ENCODE assay signal across 1 cellular context in the genomic region with DNA sequence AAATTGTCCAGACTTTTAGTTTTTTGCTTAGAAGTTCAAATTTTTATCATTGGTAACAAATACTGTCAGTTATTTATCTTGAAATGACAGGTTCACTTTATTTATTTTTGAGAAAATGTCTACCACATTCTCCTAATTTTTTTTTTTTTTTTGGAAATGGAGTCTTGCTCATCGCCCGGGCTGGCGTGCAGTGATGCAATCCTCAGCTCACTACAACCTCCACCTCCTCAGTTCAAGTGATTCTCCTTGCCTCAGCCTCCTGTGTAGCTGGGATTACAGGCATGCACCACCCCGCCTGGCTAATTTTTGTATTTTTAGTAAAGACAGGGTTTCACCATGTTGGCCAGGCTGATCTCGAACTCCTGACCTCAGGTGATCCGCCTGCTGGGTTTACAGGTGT.
A peak's percentile ranks its signal among the peaks of the same experiment; 100 is the strongest.
TF ChIP-seq lines count a peak whose summit lies in the region.

No MANE protein-coding gene starts in this region.

TF ChIP-seq in K562, 482 proteins besides CTCF, POLR2A, EP300 and RAD21:
- TF ChIP-seq CEBPG (CRISPR knock-in tag; IDR thresholded peaks at IDR 0.05): no peak
- TF ChIP-seq CEBPG (tag; conservative IDR thresholded peaks at IDR 0.05 in 1 of 2, IDR thresholded peaks at IDR 0.05 in 1 of 2): peak in 1 of 2 experiments; percentile 65; a peak in 2 of 4 replicates
- no peak for TF ChIP-seq ZKSCAN3 (CRISPR knock-in tag; IDR thresholded peaks at IDR 0.05)
- TF ChIP-seq BRD9 (IDR thresholded peaks at IDR 0.05; ENCODE audit: low read depth, partially characterized antibody): no peak
- TF ChIP-seq, protein P1, sequence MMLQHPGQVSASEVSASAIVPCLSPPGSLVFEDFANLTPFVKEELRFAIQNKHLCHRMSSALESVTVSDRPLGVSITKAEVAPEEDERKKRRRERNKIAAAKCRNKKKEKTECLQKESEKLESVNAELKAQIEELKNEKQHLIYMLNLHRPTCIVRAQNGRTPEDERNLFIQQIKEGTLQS (IDR thresholded peaks at IDR 0.05): peak; percentile 56
- TF ChIP-seq, protein P1 (CRISPR knock-in tag; conservative IDR thresholded peaks at IDR 0.05): no peak
- no peak for TF ChIP-seq ZNF324 (CRISPR knock-in tag; IDR thresholded peaks at IDR 0.05)
- TF ChIP-seq, protein P2, sequence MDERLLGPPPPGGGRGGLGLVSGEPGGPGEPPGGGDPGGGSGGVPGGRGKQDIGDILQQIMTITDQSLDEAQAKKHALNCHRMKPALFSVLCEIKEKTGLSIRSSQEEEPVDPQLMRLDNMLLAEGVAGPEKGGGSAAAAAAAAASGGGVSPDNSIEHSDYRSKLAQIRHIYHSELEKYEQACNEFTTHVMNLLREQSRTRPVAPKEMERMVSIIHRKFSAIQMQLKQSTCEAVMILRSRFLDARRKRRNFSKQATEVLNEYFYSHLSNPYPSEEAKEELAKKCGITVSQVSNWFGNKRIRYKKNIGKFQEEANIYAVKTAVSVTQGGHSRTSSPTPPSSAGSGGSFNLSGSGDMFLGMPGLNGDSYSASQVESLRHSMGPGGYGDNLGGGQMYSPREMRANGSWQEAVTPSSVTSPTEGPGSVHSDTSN (CRISPR knock-in tag; IDR thresholded peaks at IDR 0.05; ENCODE audit: low read depth): no peak
- TF ChIP-seq, protein P2 (tag; conservative IDR thresholded peaks at IDR 0.05; ENCODE audit: low read depth): no peak
TF ChIP-seq in K562: peak in this region for 2.
